Comparison of ENCODE assay signal across 29 cellular contexts in the genomic region with DNA sequence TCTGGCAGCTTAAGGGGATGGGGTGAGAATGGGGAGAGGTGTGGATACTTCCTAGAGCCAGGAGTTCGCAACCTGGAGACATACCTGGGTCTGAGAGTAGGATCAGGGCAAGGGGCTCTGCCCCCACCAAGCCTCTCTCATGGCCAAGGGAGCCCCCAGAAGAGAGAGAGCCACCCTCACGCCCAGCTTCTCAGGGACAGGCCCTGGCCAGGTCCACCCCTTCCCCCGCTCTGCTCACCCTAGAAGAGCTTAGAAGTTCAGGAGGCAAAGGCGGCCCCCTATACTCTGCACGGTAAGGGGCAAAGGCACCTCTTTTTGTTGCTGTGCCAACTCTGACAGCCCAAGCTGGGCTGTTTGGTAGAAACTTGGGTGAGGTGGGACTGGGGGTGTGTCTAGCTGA.
"Had no signal": no experiment of that assay in that cellular context is flagged by ENCODE, and none has a peak within 500 bp of the region (broad histone marks: within the 10 kb centered on the region; RNA-seq: fewer than 3 reads in every experiment).

No MANE protein-coding gene starts in this region.

- H3K4me3 ChIP-seq: adrenal gland, body of pancreas, colonic mucosa, dorsolateral prefrontal cortex, esophagus squamous epithelium, gastroesophageal sphincter, heart right ventricle had no signal

- H3K27ac ChIP-seq: adrenal gland, colonic mucosa, dorsolateral prefrontal cortex, epithelial cell of prostate, esophagus squamous epithelium, gastroesophageal sphincter, heart right ventricle had no signal

- H3K9me3 ChIP-seq: adrenal gland, body of pancreas, colonic mucosa, esophagus squamous epithelium, gastroesophageal sphincter, heart right ventricle had no signal

- ATAC-seq: activated CD4-positive, alpha-beta T cell treated with anti-CD3 and anti-CD28 coated beads for 36 hours; activated CD8-positive, alpha-beta memory T cell treated with anti-CD3 and anti-CD28 coated beads, Interleukin-2, amount 10 ng/mL, durations not matched to agents 7 days and 5 days; activated CD8-positive, alpha-beta T cell treated with anti-CD3 and anti-CD28 coated beads, Interleukin-2, amount 10 ng/mL, durations not matched to agents 7 days and 5 days; activated naive CD8-positive, alpha-beta T cell treated with anti-CD3 and anti-CD28 coated beads, Interleukin-2, amount 50 U/mL, for 24 hours; body of pancreas; gastroesophageal sphincter; T-cell had no signal

- H3K27me3 ChIP-seq: adrenal gland, body of pancreas, colonic mucosa, dorsolateral prefrontal cortex had no signal

- H3K4me1 ChIP-seq: colonic mucosa had no signal

- DNase-seq: activated CD4-positive, alpha-beta memory T cell treated with anti-CD3 and anti-CD28 coated beads for 36 hours; activated CD4-positive, alpha-beta T cell treated with anti-CD3 and anti-CD28 coated beads for 36 hours; activated CD4-positive, alpha-beta T cell treated with anti-CD3 and anti-CD28 coated beads, Interleukin-2, amount 10 ng/mL, durations not matched to agents 24 days and 14 days; activated CD4-positive, CD25-positive, alpha-beta regulatory T cell; activated CD4-positive, CD25-positive, alpha-beta regulatory T cell treated with anti-CD3 and anti-CD28 coated beads, Interleukin-2, amount 50 U/mL, for 72 hours; activated CD8-positive, alpha-beta memory T cell treated with anti-CD3 and anti-CD28 coated beads, Interleukin-2, amount 10 ng/mL, durations not matched to agents 7 days and 5 days; activated CD8-positive, alpha-beta memory T cell treated with anti-CD3 and anti-CD28 coated beads, Interleukin-2, amount 50 U/mL, for 4 hours; activated CD8-positive, alpha-beta T cell treated with anti-CD3 and anti-CD28 coated beads, Interleukin-2, amount 10 ng/mL, durations not matched to agents 7 days and 5 days; activated effector memory CD4-positive, alpha-beta T cell treated with anti-CD3 and anti-CD28 coated beads, Interleukin-2, amount 50 U/mL, for 16 hours; activated naive CD4-positive, alpha-beta T cell treated with anti-CD3 and anti-CD28 coated beads for 36 hours; activated naive CD8-positive, alpha-beta T cell treated with anti-CD3 and anti-CD28 coated beads for 36 hours; activated naive CD8-positive, alpha-beta T cell treated with anti-CD3 and anti-CD28 coated beads, Interleukin-2, amount 50 U/mL, for 24 hours; activated T-cell treated with anti-CD3 and anti-CD28 coated beads, Interleukin-2, amount 50 U/mL, for 1 hour; activated T-cell treated with anti-CD3 and anti-CD28 coated beads, Interleukin-2, amount 50 U/mL, for 48 hours; adrenal gland; amygdala; aorta; body of pancreas; caudate nucleus; colonic mucosa; dorsolateral prefrontal cortex; effector CD8-positive, alpha-beta T cell; esophagus squamous epithelium; foreskin melanocyte; heart right ventricle; T-cell; T1000 had no signal

- H3K36me3 ChIP-seq: adrenal gland, colonic mucosa, esophagus squamous epithelium, gastroesophageal sphincter, heart right ventricle had no signal
